ENCODE assay signal across 21 cellular contexts in the genomic region with DNA sequence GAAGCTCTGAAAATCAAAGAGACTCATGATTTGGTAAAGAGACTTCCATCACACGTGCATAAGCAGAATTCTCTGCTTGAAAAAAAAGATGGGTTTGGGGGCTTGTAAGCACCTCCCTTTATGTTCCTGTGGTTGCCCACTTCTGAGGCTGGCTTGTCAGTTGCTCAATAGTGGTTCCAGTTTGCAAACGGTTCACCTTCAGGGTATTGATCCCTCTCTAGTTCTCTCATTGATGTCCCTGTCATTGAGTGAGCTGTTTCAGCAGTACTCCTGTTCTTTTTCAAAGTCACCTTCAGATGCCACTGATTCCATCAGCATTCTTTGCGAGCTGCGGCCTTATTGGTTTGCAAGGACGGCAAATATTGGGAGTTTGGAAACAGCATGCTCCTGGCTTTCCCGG.
"Had no signal": no experiment of that assay in that cellular context is flagged by ENCODE, and none has a peak within 500 bp of the region (broad histone marks: within the 10 kb centered on the region; RNA-seq: fewer than 3 reads in every experiment).

No MANE protein-coding gene starts in this region.

- ATAC-seq: foreskin keratinocyte; left cardiac atrium; lower lobe of right lung; natural killer cell; sciatic nerve; stimulated activated memory B cell treated with anti-CD40 and anti-IgM and Interleukin-4, amounts not matched to agents 10 μg/mL and 1 μg/mL and 100 μg/mL, for 72 hours; upper lobe of right lung had no signal

- H3K27ac Mint-ChIP-seq: dendritic cell treated with granulocyte-macrophage colony-stimulating factor and Interleukin-4, amounts not matched to agents 40 ng/mL and 50 ng/mL, for 4 days; memory B cell; mesothelial cell of epicardium; natural killer cell; stimulated activated memory B cell treated with anti-CD40 and anti-IgM and Interleukin-4, amounts not matched to agents 10 μg/mL and 1 μg/mL and 100 μg/mL, for 72 hours; stimulated activated naive CD8-positive, alpha-beta T cell treated with anti-CD3 and anti-CD28 coated beads, Interleukin-15, Interleukin-2, amounts not matched to agents 100 ng/mL and 50 ng/mL, for 24 hours had no signal

- H3K4me1 ChIP-seq: left ventricle myocardium inferior, lower lobe of right lung, tibial artery, upper lobe of right lung had no signal

- FAIRE-seq: kidney had no signal

- H3K9me3 ChIP-seq: left ventricle myocardium inferior, lower lobe of right lung, spleen, tibial artery, upper lobe of right lung had no signal

- DNase-seq: foreskin keratinocyte; kidney; left cardiac atrium; left ventricle myocardium inferior; lower lobe of right lung; natural killer cell; occipital lobe; spleen; stimulated activated CD4-positive, alpha-beta T cell treated with anti-CD3 and anti-CD28 coated beads, Interleukin-15, amount 100 ng/mL, for 24 hours; stimulated activated CD4-positive, alpha-beta T cell treated with anti-CD3 and anti-CD28 coated beads, Interleukin-1b, Interleukin-23, amount 100 ng/mL, for 48 hours; stimulated activated CD4-positive, alpha-beta T cell treated with anti-CD3 and anti-CD28 coated beads, Interleukin-4, amount 100 ng/mL, for 24 hours; tibial artery; upper lobe of right lung had no signal

- H3K79me2 ChIP-seq: hepatocyte had no signal

- H3K27ac ChIP-seq: foreskin keratinocyte, hepatocyte, left ventricle myocardium inferior, lower lobe of right lung, spleen, tibial artery, upper lobe of right lung had no signal

- H3K4me3 ChIP-seq: hepatocyte, left ventricle myocardium inferior, lower lobe of right lung, spleen, tibial artery, upper lobe of right lung had no signal

- H3K27me3 ChIP-seq: foreskin keratinocyte, hepatocyte, spleen, upper lobe of right lung had no signal

- H3K9me3 Mint-ChIP-seq: dendritic cell treated with granulocyte-macrophage colony-stimulating factor and Interleukin-4, amounts not matched to agents 40 ng/mL and 50 ng/mL, for 4 days; mesothelial cell of epicardium had no signal

- H3K4me3 Mint-ChIP-seq: dendritic cell treated with granulocyte-macrophage colony-stimulating factor and Interleukin-4, amounts not matched to agents 40 ng/mL and 50 ng/mL, for 4 days; memory B cell; mesothelial cell of epicardium; natural killer cell; neural crest cell; stimulated activated memory B cell treated with anti-CD40 and anti-IgM and Interleukin-4, amounts not matched to agents 10 μg/mL and 1 μg/mL and 100 μg/mL, for 72 hours; stimulated activated naive CD8-positive, alpha-beta T cell treated with anti-CD3 and anti-CD28 coated beads, Interleukin-15, Interleukin-2, amounts not matched to agents 100 ng/mL and 50 ng/mL, for 24 hours had no signal

- H3K4me2 ChIP-seq: hepatocyte had no signal

- H2AFZ ChIP-seq: hepatocyte had no signal

- H3K36me3 Mint-ChIP-seq: memory B cell; mesothelial cell of epicardium; natural killer cell; stimulated activated memory B cell treated with anti-CD40 and anti-IgM and Interleukin-4, amounts not matched to agents 10 μg/mL and 1 μg/mL and 100 μg/mL, for 72 hours had no signal

- H3K36me3 ChIP-seq: left ventricle myocardium inferior, lower lobe of right lung, spleen, tibial artery, upper lobe of right lung had no signal
